ENCODE assay signal across 8 cellular contexts in genomic region chr20:17969276-17969883, GRCh38. TPM values are rescaled to one million over a fixed set of nuclear protein-coding genes. Genes with fewer than 3 reads are reported as not detected.
DNase-seq lines count a peak whose midpoint lies in the region; ATAC-seq and TF ChIP-seq lines count a peak whose summit lies in the region.

No MANE protein-coding gene starts in this region.

- peaks cover 20% of the 10 kb centered on the region for H4K20me1 ChIP-seq in SU-DHL-6 (ENCODE audit: low read depth, low read length)

- H3K9ac ChIP-seq in SU-DHL-6 (ENCODE audit: low read length): peak overlapping the region; percentile 99

- no peak for TF ChIP-seq EP300 in suprapubic skin (IDR thresholded peaks at IDR 0.05)

- CTCF ChIA-PET in Calu3 (lab: Charles Lee): no interaction called here

- H3K4me1 ChIP-seq in lower lobe of right lung (peaks cover 67% of the 10 kb centered on the region), suprapubic skin (peaks cover 75% of the 10 kb centered on the region)

- peak overlapping the region; percentile 8 for H2AFZ ChIP-seq in SU-DHL-6 (ENCODE audit: low read depth, low read length, severe bottlenecking)

- H3K9me3 Mint-ChIP-seq in Calu3 (ENCODE audit: low read depth, unreplicated experiment): no peaks in the 10 kb centered on the region

- no peak for TF ChIP-seq POLR2A in suprapubic skin (IDR thresholded peaks at IDR 0.05)

- peaks cover 58% of the 10 kb centered on the region for H3F3A ChIP-seq in SU-DHL-6 (ENCODE audit: insufficient read depth)

- H3K9me3 ChIP-seq in SU-DHL-6 (ENCODE audit: insufficient read depth, low read length) (no peaks in the 10 kb centered on the region), lower lobe of right lung (no peaks in the 10 kb centered on the region), suprapubic skin (no peaks in the 10 kb centered on the region)

- peak overlapping the region; percentile 72 for H3K4me3 Mint-ChIP-seq in Calu3 (ENCODE audit: low read depth, unreplicated experiment)

- DNase-seq in Calu3: no peak
- DNase-seq in coronary artery (ENCODE audit: low spot score): no peak
- peak; percentile 55 for DNase-seq in lower lobe of right lung
- peak in 1 of 2 donors; percentile 76 for DNase-seq in suprapubic skin (ENCODE audit: low spot score in 2 of 2)
- DNase-seq in NCI-H2107 treated with DMSO at 0.1 percent for 48 hours (lab: John Stamatoyannopoulos, UW; ENCODE audit: unreplicated experiment): no peak

- BruUV-seq in Calu3 (replicated peaks; lab: Mats Ljungman, UMichigan): no TSS peak

- H3K4me3 ChIP-seq in SU-DHL-6 (ENCODE audit: insufficient read depth, low read length, poor library complexity, severe bottlenecking) (peak overlapping the region; percentile 87), coronary artery (peak overlapping the region; percentile 84), lower lobe of right lung (peak overlapping the region; percentile 89), suprapubic skin (peak overlapping the region; percentile 95)

- TF ChIP-seq CTCF in Calu3 (IDR thresholded peaks at IDR 0.05; ENCODE audit: unreplicated experiment) (no peak), SU-DHL-6 (IDR thresholded peaks at IDR 0.05; ENCODE audit: insufficient read depth, low read length, poor library complexity, severe bottlenecking) (no peak), coronary artery (IDR thresholded peaks at IDR 0.05) (no peak), lower lobe of right lung (IDR thresholded peaks at IDR 0.05) (no peak), suprapubic skin (IDR thresholded peaks at IDR 0.05) (no peak)

- peaks cover 47% of the 10 kb centered on the region for H3K36me3 Mint-ChIP-seq in Calu3 (ENCODE audit: insufficient read depth, unreplicated experiment)

- intact Hi-C loops in Calu3 (cut with micrococcal nuclease; ENCODE audit: unreplicated experiment): no loop called here
- intact Hi-C loops in lower lobe of right lung (cut with DNase I): no loop called here

- H3K4me2 ChIP-seq in SU-DHL-6 (ENCODE audit: low read depth, low read length, poor library complexity, severe bottlenecking): peak overlapping the region; percentile 97

- H3K79me2 ChIP-seq in SU-DHL-6 (ENCODE audit: insufficient read depth, low read length): peaks cover 96% of the 10 kb centered on the region

- H3K4me1 Mint-ChIP-seq in Calu3 (ENCODE audit: low read depth, unreplicated experiment): no peaks in the 10 kb centered on the region

- no peaks in the 10 kb centered on the region for H3K27me3 Mint-ChIP-seq in Calu3 (ENCODE audit: unreplicated experiment)

- WGBS in suprapubic skin: under 1% methylated on average over 28 of the region's 29 CpGs

- H3K36me3 ChIP-seq in SU-DHL-6 (ENCODE audit: low read length) (peaks cover 27% of the 10 kb centered on the region), lower lobe of right lung (no peaks in the 10 kb centered on the region), suprapubic skin (no peaks in the 10 kb centered on the region)

- no peaks in the 10 kb centered on the region for H3K9me2 ChIP-seq in SU-DHL-6 (replicated peaks; ENCODE audit: insufficient read depth, low read length)

- ATAC-seq in GM19397 (IDR thresholded peaks at IDR 0.05; ENCODE audit: unreplicated experiment) (peak; percentile 10), HG03460 (IDR thresholded peaks at IDR 0.05; ENCODE audit: unreplicated experiment) (peak; percentile 6), lower lobe of right lung (peak; percentile 11 to 30)

- peak overlapping the region; percentile 96 for H3K27ac ChIP-seq in SU-DHL-6 (ENCODE audit: low read depth, low read length)
- H3K27ac ChIP-seq in coronary artery: peak overlapping the region; percentile 92 to 93
- H3K27ac ChIP-seq in lower lobe of right lung: peak overlapping the region; percentile 97
- H3K27ac ChIP-seq in suprapubic skin: peak overlapping the region; percentile 98

- H3K27ac Mint-ChIP-seq in Calu3 (ENCODE audit: unreplicated experiment): peak overlapping the region; percentile 84

- H3K27me3 ChIP-seq in SU-DHL-6 (ENCODE audit: low read length) (no peaks in the 10 kb centered on the region), lower lobe of right lung (ENCODE audit: low read depth) (no peaks in the 10 kb centered on the region), suprapubic skin (no peaks in the 10 kb centered on the region)

RNA-seq across cellular contexts. Expression of gene MGME1, which starts 0.6 kb away (rescaled TPM):
- total RNA-seq in Calu3 (2022) (10.5 TPM in 2 replicates), lower lobe of right lung (11.3 TPM), suprapubic skin (10 to 100 TPM; 30.2 to 68.1 (median 32.8) TPM)

RNA-seq across cellular contexts. Expression of gene SNX5, which starts 0.8 kb away (rescaled TPM):
- 39.8 and 43.0 TPM in 2 replicates for total RNA-seq in Calu3 (2022)
- total RNA-seq in lower lobe of right lung: 102 TPM
- total RNA-seq in suprapubic skin: 100 to 1,000 TPM in 1 of 4 donors, 10 to 100 TPM in 3; 49.9 to 114 (median 64.5) TPM
